In the genomic region with DNA sequence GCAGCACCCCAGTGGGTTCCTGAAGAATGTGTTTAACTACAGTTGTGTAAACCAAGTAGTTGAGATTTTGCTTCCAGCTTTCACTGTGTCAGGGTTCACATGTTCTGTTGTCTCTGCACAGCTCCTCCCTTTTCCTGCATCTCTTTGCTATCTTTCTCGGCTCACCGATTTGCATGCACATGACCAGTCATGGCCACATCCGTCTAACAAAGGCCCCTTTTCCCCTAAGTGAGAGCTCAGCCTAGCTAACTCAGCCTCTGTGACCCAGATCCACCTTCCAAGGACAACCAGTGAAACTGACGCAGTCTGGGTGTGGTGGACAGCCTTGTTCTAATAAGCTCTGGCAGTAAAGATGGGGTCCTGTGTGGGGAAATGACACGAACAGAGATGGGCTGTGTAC, we compare ENCODE assay signal across 22 cellular contexts.
A peak's percentile ranks its signal among the peaks of the same experiment; 100 is the strongest.
DNase-seq lines count a peak whose midpoint lies in the region; ATAC-seq and TF ChIP-seq lines count a peak whose summit lies in the region.
"Had no signal": no experiment of that assay in that cellular context is flagged by ENCODE, and none has a peak within 500 bp of the region (broad histone marks: within the 10 kb centered on the region; RNA-seq: fewer than 3 reads in every experiment).

No MANE protein-coding gene starts in this region.

- no peak overlapping the region for H3K4me2 ChIP-seq in OCI-LY3 (ENCODE audit: low read length)
- H3K4me2 ChIP-seq in neuronal stem cell (ENCODE audit: insufficient read depth, low read length, poor library complexity, severe bottlenecking), result no peak overlapping the region

- no peaks in the 10 kb centered on the region for H4K20me1 ChIP-seq in OCI-LY3 (ENCODE audit: insufficient read depth, low read length)

- H3K79me2 ChIP-seq in OCI-LY3 (ENCODE audit: low read length), result no peaks in the 10 kb centered on the region

- H3K27ac ChIP-seq in OCI-LY3 (ENCODE audit: low read length) (no peak overlapping the region), neuronal stem cell (replicated peaks; ENCODE audit: low read length) (no peak overlapping the region)
- H3K27ac ChIP-seq: body of pancreas, esophagus muscularis mucosa, RWPE1, skin epidermis had no signal

- H3K9me3 ChIP-seq in OCI-LY3 (ENCODE audit: insufficient read depth, low read length) (no peaks in the 10 kb centered on the region), neuronal stem cell (replicated peaks in 1 of 2; ENCODE audit: control insufficient read depth in 2 of 2, insufficient read depth in 1 of 2, low read depth in 1 of 2, low read length in 2 of 2) (no peaks in the 10 kb centered on the region)
- H3K9me3 ChIP-seq: body of pancreas, esophagus muscularis mucosa had no signal

- peak; percentile 21 for ATAC-seq in left ventricle myocardium superior
- no peak for ATAC-seq in HG03135 (IDR thresholded peaks at IDR 0.05; ENCODE audit: unreplicated experiment)
- ATAC-seq: body of pancreas; stimulated activated naive B cell treated with anti-CD40 and anti-IgM and Interleukin-4, amounts not matched to agents 10 μg/mL and 1 μg/mL and 100 μg/mL, for 72 hours had no signal

- no peak overlapping the region for H2BK120ac ChIP-seq in neuronal stem cell (ENCODE audit: low read depth, low read length)

- peak overlapping the region; percentile 65; the same call in 1 of the 2 replicates for H2AFZ ChIP-seq in OCI-LY3 (ENCODE audit: low read depth, low read length)
- peak overlapping the region; percentile 54 for H2AFZ ChIP-seq in neuronal stem cell (ENCODE audit: low read length)

- no CpG with 5 or more reads among the region's 5 CpGs for WGBS in neuronal stem cell (ENCODE audit: extremely low coverage in 2 of 2, insufficient read length in 2 of 2, insufficient replicate concordance in 1 of 2), 2 donors

- H3K4me3 ChIP-seq in GM12865 (ENCODE audit: low read depth, low read length), result no peak overlapping the region
- H3K4me3 ChIP-seq in OCI-LY3 (ENCODE audit: low read length), result no peak overlapping the region
- H3K4me3 ChIP-seq in neuronal stem cell (ENCODE audit: low read length in 2 of 2), result no peak overlapping the region
- H3K4me3 ChIP-seq: body of pancreas, esophagus muscularis mucosa, skin epidermis had no signal

- no peak overlapping the region for H3K4ac ChIP-seq in neuronal stem cell (ENCODE audit: low read length)

- no peak overlapping the region for H2BK15ac ChIP-seq in neuronal stem cell (ENCODE audit: low read length)

- H3K14ac ChIP-seq in neuronal stem cell (ENCODE audit: low read length), result no peak overlapping the region

- no peaks in the 10 kb centered on the region for H3K79me1 ChIP-seq in neuronal stem cell (ENCODE audit: low read depth, low read length)

- H3K27me3 ChIP-seq in OCI-LY3 (ENCODE audit: low read depth, low read length) (no peaks in the 10 kb centered on the region), neuronal stem cell (ENCODE audit: control insufficient read depth in 3 of 3, insufficient read depth in 3 of 3, low read depth in 1 of 3, low read length in 3 of 3) (no peaks in the 10 kb centered on the region)
- H3K27me3 ChIP-seq: body of pancreas, esophagus muscularis mucosa had no signal

- H4K8ac ChIP-seq in neuronal stem cell (ENCODE audit: low read depth, low read length), result no peak overlapping the region

- no peak overlapping the region for H2BK5ac ChIP-seq in neuronal stem cell (ENCODE audit: low read length)

- no peak overlapping the region for H3K18ac ChIP-seq in neuronal stem cell (ENCODE audit: low read length)

- DNase-seq in GM12865 (ENCODE audit: low read depth) (peak; percentile 48), left ventricle myocardium superior (no peak), neuronal stem cell (ENCODE audit: low spot score) (no peak), NCI-H748 (lab: John Stamatoyannopoulos, UW; ENCODE audit: unreplicated experiment) (no peak), NCI-H524 treated with DMSO at 0.1 percent for 48 hours (lab: John Stamatoyannopoulos, UW) (no peak)
- DNase-seq in activated CD4-positive, alpha-beta T cell treated with anti-CD3 and anti-CD28 coated beads for 4 hours, result no peak
- DNase-seq: activated CD4-positive, alpha-beta memory T cell treated with anti-CD3 and anti-CD28 coated beads, Interleukin-2, amount 10 ng/mL, durations not matched to agents 7 days and 5 days; activated CD4-positive, CD25-positive, alpha-beta regulatory T cell; activated effector memory CD4-positive, alpha-beta T cell treated with Interleukin-2 at 50 U/mL for 16 hours; body of pancreas; DMS 273 treated with DMSO at 0.1 percent for 48 hours; NCI-H1092; NCI-H2029 treated with DMSO at 0.1 percent for 48 hours; NCI-H446 treated with DMSO at 0.1 percent for 48 hours; stimulated activated CD4-positive, alpha-beta T cell treated with anti-CD3 and anti-CD28 coated beads, Interleukin-1b, Interleukin-23, amount 100 ng/mL, for 48 hours; stimulated activated naive B cell treated with anti-CD40 and anti-IgM and Interleukin-4, amounts not matched to agents 10 μg/mL and 1 μg/mL and 100 μg/mL, for 72 hours; T-helper 9 cell had no signal

- H2AK5ac ChIP-seq in neuronal stem cell (ENCODE audit: low read depth, low read length), result no peak overlapping the region

- H3K4me1 ChIP-seq in OCI-LY3 (ENCODE audit: low read length) (no peaks in the 10 kb centered on the region), neuronal stem cell (ENCODE audit: control insufficient read depth in 2 of 2, insufficient read depth in 1 of 2, low read depth in 1 of 2, low read length in 2 of 2) (no peaks in the 10 kb centered on the region)
- H3K4me1 ChIP-seq: body of pancreas, esophagus muscularis mucosa had no signal

- no peak overlapping the region for H4K91ac ChIP-seq in neuronal stem cell (ENCODE audit: low read depth, low read length, poor library complexity)

- no peak overlapping the region for H3K23ac ChIP-seq in neuronal stem cell (ENCODE audit: low read depth, low read length, poor library complexity)

- H3K9ac ChIP-seq in OCI-LY3 (ENCODE audit: low read length) (no peak overlapping the region), neuronal stem cell (ENCODE audit: low read depth, low read length, poor library complexity) (no peak overlapping the region)

- H2BK12ac ChIP-seq in neuronal stem cell (ENCODE audit: low read length), result no peak overlapping the region

- intact Hi-C loops in left ventricle myocardium superior (cut with micrococcal nuclease), result no loop called here

- TF ChIP-seq CTCF in GM12865 (IDR thresholded peaks at IDR 0.05; ENCODE audit: insufficient read depth, low read depth, low read length, missing control alignments), result no peak
- TF ChIP-seq CTCF in OCI-LY3 (IDR thresholded peaks at IDR 0.05; ENCODE audit: low read depth, low read length), result no peak

- H3K36me3 ChIP-seq in OCI-LY3 (replicated peaks; ENCODE audit: low read depth, low read length), result no peaks in the 10 kb centered on the region
- H3K36me3 ChIP-seq in neuronal stem cell (replicated peaks in 1 of 2; ENCODE audit: control insufficient read depth in 2 of 2, insufficient read depth in 2 of 2, low read length in 2 of 2), result no peaks in the 10 kb centered on the region
